In genomic region chr5:43191740-43192557, GRCh38 we compare ENCODE assay signal across 8 cellular contexts. TPM values are rescaled to one million over a fixed set of nuclear protein-coding genes. Genes with fewer than 3 reads are reported as not detected.
DNase-seq lines count a peak whose midpoint lies in the region; ATAC-seq and TF ChIP-seq lines count a peak whose summit lies in the region.

NIM1K (plus strand) TSS chr5:43192225; CDS start chr5:43245776, 53,551 bp downstream.

- H3K4me3 ChIP-seq in WI38 (ENCODE audit: low read depth, low read length) (peak within 1 kb of the TSS; percentile 60), kidney epithelial cell (ENCODE audit: low read depth, low read length) (peak within 1 kb of the TSS; percentile 16)

- H3K27me3 Mint-ChIP-seq in central memory CD8-positive, alpha-beta T cell, result peaks cover 19% of the 10 kb centered on the region

- H3K4me3 Mint-ChIP-seq in central memory CD8-positive, alpha-beta T cell, result peak within 1 kb of the TSS; percentile 75

- H3K36me3 ChIP-seq in kidney epithelial cell (ENCODE audit: control insufficient read depth, insufficient read depth, low read length), result no peaks in the 10 kb centered on the region

- peaks cover 13% of the 10 kb centered on the region for H3K27me3 ChIP-seq in kidney epithelial cell (ENCODE audit: control insufficient read depth, insufficient read depth, low read length)

- peaks cover 1% of the 10 kb centered on the region for H3K36me3 Mint-ChIP-seq in central memory CD8-positive, alpha-beta T cell (ENCODE audit: insufficient read depth)

- DNase-seq in DMS79 (lab: John Stamatoyannopoulos, UW) (peak; percentile 17), HuH-7.5 (ENCODE audit: low spot score) (peak; percentile 80), kidney epithelial cell (ENCODE audit: low read depth) (no peak), LoVo (ENCODE audit: low spot score) (no peak)
- DNase-seq in central memory CD8-positive, alpha-beta T cell (ENCODE audit: low spot score in 2 of 2), result no peak
- DNase-seq in stimulated activated CD4-positive, alpha-beta T cell treated with anti-CD3 and anti-CD28 coated beads, Interleukin-12 subunit alpha, Interleukin-12 subunit beta, amount 100 ng/mL, for 4 hours, result peak; percentile 29

- H3K9me3 Mint-ChIP-seq in central memory CD8-positive, alpha-beta T cell, result no peaks in the 10 kb centered on the region

- no peak for TF ChIP-seq CTCF in WI38 (IDR thresholded peaks at IDR 0.05; ENCODE audit: low read depth, low read length)
- TF ChIP-seq CTCF in kidney epithelial cell (IDR thresholded peaks at IDR 0.05; ENCODE audit: insufficient read depth, low read length, poor library complexity, severe bottlenecking), result no peak

- ATAC-seq in GM21447 (IDR thresholded peaks at IDR 0.05; ENCODE audit: unreplicated experiment), result peak; percentile 70
- peak; percentile 35 for ATAC-seq in central memory CD8-positive, alpha-beta T cell (replicated peaks; ENCODE audit: extremely low read depth, poor library complexity, severe bottlenecking)

- peaks cover 18% of the 10 kb centered on the region for H3K4me1 Mint-ChIP-seq in central memory CD8-positive, alpha-beta T cell

- peak within 1 kb of the TSS; percentile 19 for H3K27ac Mint-ChIP-seq in central memory CD8-positive, alpha-beta T cell (ENCODE audit: low read depth)

RNA-seq across cellular contexts. Expression of gene NIM1K, which starts in this region (rescaled TPM):
- total RNA-seq in kidney epithelial cell, result 0.07 and 0.21 TPM in 2 replicates

Comparison
In these comparisons a context has a peak if more than half of its experiments do, and no peak if none do; other contexts are left out.
1. DNase-seq: peak in DMS79 (single experiment), HuH-7.5 (single experiment) and stimulated activated CD4-positive, alpha-beta T cell treated with anti-CD3 and anti-CD28 coated beads, Interleukin-12 subunit alpha, Interleukin-12 subunit beta, amount 100 ng/mL, for 4 hours (single experiment); none in central memory CD8-positive, alpha-beta T cell (0 of 2), kidney epithelial cell (single experiment) and LoVo (single experiment).